In the genomic region with DNA sequence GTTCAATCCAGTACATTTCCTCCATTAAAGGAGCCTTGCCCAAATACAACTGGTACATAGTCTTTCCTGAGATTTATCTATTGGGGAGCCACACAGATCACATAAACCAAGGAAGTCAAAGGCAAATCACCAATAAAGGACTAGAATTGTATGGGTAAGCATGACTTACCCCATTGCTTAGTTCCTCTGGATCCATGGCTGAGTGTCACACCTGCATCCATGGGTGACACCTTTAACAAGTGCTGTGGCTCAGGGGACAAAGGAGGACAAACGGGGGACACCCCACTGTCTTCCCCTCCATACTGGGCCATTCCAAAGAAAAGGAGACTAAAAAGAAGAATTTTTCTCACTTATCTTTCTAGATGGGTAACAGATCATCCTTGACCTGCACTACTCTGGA, we compare ENCODE assay signal across 22 cellular contexts.
"Had no signal": no experiment of that assay in that cellular context is flagged by ENCODE, and none has a peak within 500 bp of the region (broad histone marks: within the 10 kb centered on the region; RNA-seq: fewer than 3 reads in every experiment).

No MANE protein-coding gene starts in this region.

- H3K27me3 ChIP-seq: esophagus muscularis mucosa, gastrocnemius medialis, transverse colon had no signal

- H3K4me1 ChIP-seq: esophagus muscularis mucosa, gastrocnemius medialis, lower lobe of right lung, transverse colon had no signal

- ATAC-seq: activated CD4-positive, alpha-beta T cell treated with anti-CD3 and anti-CD28 coated beads for 36 hours; activated T-cell treated with anti-CD3 and anti-CD28 coated beads, Interleukin-2, amount 50 U/mL, for 4 hours; gastrocnemius medialis; lower lobe of right lung; naive thymus-derived CD4-positive, alpha-beta T cell; stimulated activated naive B cell treated with anti-CD40 and anti-IgM and Interleukin-4, amounts not matched to agents 10 μg/mL and 1 μg/mL and 100 μg/mL, for 72 hours had no signal

- FAIRE-seq: astrocyte, kidney, urothelium cell line had no signal

- H3K4me3 ChIP-seq: esophagus muscularis mucosa, gastrocnemius medialis, lower lobe of right lung, transverse colon had no signal

- H3K27ac ChIP-seq: esophagus muscularis mucosa, gastrocnemius medialis, lower lobe of right lung, transverse colon had no signal

- DNase-seq: activated B cell treated with CpG ODN at 0.5 μM for 24 hours; activated CD4-positive, alpha-beta T cell treated with anti-CD3 and anti-CD28 coated beads for 36 hours; activated CD4-positive, alpha-beta T cell treated with anti-CD3 and anti-CD28 coated beads, Interleukin-2, amount 50 U/mL, for 48 hours; activated CD8-positive, alpha-beta memory T cell treated with anti-CD3 and anti-CD28 coated beads, Interleukin-2, amount 50 U/mL, for 48 hours; activated naive CD4-positive, alpha-beta T cell; activated T-cell treated with anti-CD3 and anti-CD28 coated beads, Interleukin-2, amount 50 U/mL, for 4 hours; central memory CD4-positive, alpha-beta T cell; dermis blood vessel endothelial cell; effector memory CD4-positive, alpha-beta T cell; gastrocnemius medialis; kidney; lower lobe of right lung; naive thymus-derived CD4-positive, alpha-beta T cell; occipital lobe; stimulated activated CD4-positive, alpha-beta T cell treated with anti-CD3 and anti-CD28 coated beads, Interleukin-2, amount 100 ng/mL, for 48 hours; stimulated activated CD8-positive, alpha-beta memory T cell treated with anti-CD3 and anti-CD28 coated beads, Interleukin-4, amount 100 ng/mL, for 48 hours; stimulated activated naive B cell treated with anti-CD40 and anti-IgM and Interleukin-4, amounts not matched to agents 10 μg/mL and 1 μg/mL and 100 μg/mL, for 72 hours; T-helper 9 cell; transverse colon had no signal
